19 cellular contexts compared by ENCODE assay signal in the genomic region with DNA sequence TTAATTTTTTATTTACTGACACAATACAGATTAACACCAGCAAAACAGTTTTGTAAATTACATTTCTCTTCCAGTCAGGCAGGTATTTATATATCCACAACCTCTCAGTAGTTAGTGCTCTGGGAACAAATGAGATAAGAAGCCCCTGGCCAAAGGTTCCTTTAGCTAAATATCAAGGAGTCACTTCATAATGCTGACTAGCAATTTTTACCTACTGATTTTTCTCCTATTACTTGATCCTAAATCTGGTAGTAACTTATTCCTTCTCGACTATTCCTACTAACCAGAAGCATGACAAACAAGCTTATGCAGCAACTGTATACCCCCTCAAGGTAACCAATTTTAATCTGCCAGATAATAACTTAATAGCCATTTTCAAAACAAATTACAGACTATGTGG. TPM values are rescaled to one million over a fixed set of nuclear protein-coding genes. Genes with fewer than 3 reads are reported as not detected.
DNase-seq lines count a peak whose midpoint lies in the region; ATAC-seq, FAIRE-seq and TF ChIP-seq lines count a peak whose summit lies in the region.
"Had no signal": no experiment of that assay in that cellular context is flagged by ENCODE, and none has a peak within 500 bp of the region (broad histone marks: within the 10 kb centered on the region; RNA-seq: fewer than 3 reads in every experiment).

No MANE protein-coding gene starts in this region.

- WGBS in HepG2 (ENCODE audit: low lambda C conversion rate) = 92% methylated on average over 1 of the region's 1 CpG
- WGBS in right lobe of liver (ENCODE audit: insufficient coverage, low coverage, low lambda C conversion rate, missing lambda C conversion rate) = 87% methylated on average over 1 of the region's 1 CpG
- 44 to 67% (median 55%) methylated on average over 1 of the region's 1 CpG for WGBS in small intestine, 3 donors

- no peak for TF ChIP-seq CTCF in HepG2 (CRISPR knock-in tag; IDR thresholded peaks at IDR 0.05)
- TF ChIP-seq CTCF in right lobe of liver (IDR thresholded peaks at IDR 0.05) = no peak

- H3K36me3 Mint-ChIP-seq in central memory CD8-positive, alpha-beta T cell (ENCODE audit: insufficient read depth) = peaks cover 43% of the 10 kb centered on the region

- H3K36me3 ChIP-seq in HepG2 (replicated peaks in 1 of 2; ENCODE audit: control insufficient read depth in 1 of 2, insufficient read depth in 2 of 2, low read length in 2 of 2) = peaks cover 11 to 68% of the 10 kb centered on the region in 2 experiments
- peaks cover under 1 to 52% (median 25%) of the 10 kb centered on the region in 4 donors for H3K36me3 ChIP-seq in right lobe of liver
- H3K36me3 ChIP-seq in small intestine (ENCODE audit: control insufficient read depth in 2 of 2, insufficient read depth in 2 of 2, low read length in 2 of 2) = peaks cover 8 to 16% of the 10 kb centered on the region in 2 donors

- H3K9me3 ChIP-seq in HepG2 (ENCODE audit: low read length) (no peaks in the 10 kb centered on the region), right lobe of liver (no peaks in the 10 kb centered on the region), small intestine (ENCODE audit: control insufficient read depth, low read depth) (no peaks in the 10 kb centered on the region)

- TF ChIP-seq POLR2A in HepG2 (IDR thresholded peaks at IDR 0.05; ENCODE audit: insufficient read depth in 1 of 2, low read depth in 2 of 2, low read length in 2 of 2) (no peak), right lobe of liver (IDR thresholded peaks at IDR 0.05) (no peak)

- TF ChIP-seq EP300 in HepG2 (IDR thresholded peaks at IDR 0.05; ENCODE audit: low read depth in 2 of 2, low read length in 2 of 2) = no peak
- no peak for TF ChIP-seq EP300 in HepG2 (CRISPR knock-in tag; IDR thresholded peaks at IDR 0.05; ENCODE audit: borderline replicate concordance)

- no peak for FAIRE-seq in HepG2 (lab: Jason Lieb, UNC)
- no peak for FAIRE-seq in small intestine (lab: Jason Lieb, UNC)
- FAIRE-seq: GM12891, GM18507 had no signal

- peak overlapping the region; percentile 32 for H3K27ac Mint-ChIP-seq in central memory CD8-positive, alpha-beta T cell (ENCODE audit: low read depth)
- H3K27ac Mint-ChIP-seq: GM23338, H9 had no signal

- H3K4me3 ChIP-seq in HepG2 (replicated peaks in 1 of 3; ENCODE audit: insufficient read depth in 1 of 3, low read depth in 2 of 3, low read length in 3 of 3) = no peak overlapping the region
- no peak overlapping the region for H3K4me3 ChIP-seq in right lobe of liver
- H3K4me3 ChIP-seq in small intestine (ENCODE audit: low read depth in 1 of 2, low read length in 2 of 2) = no peak overlapping the region
- H3K4me3 ChIP-seq: GM23338 had no signal

- no peak overlapping the region for H2AFZ ChIP-seq in HepG2 (ENCODE audit: low read length)
- H2AFZ ChIP-seq: GM23338 had no signal

- ATAC-seq in HepG2 (no peak), right lobe of liver (no peak)
- ATAC-seq in central memory CD8-positive, alpha-beta T cell (replicated peaks; ENCODE audit: extremely low read depth, poor library complexity, severe bottlenecking) = no peak
- ATAC-seq: GM23338, HCT116 had no signal

- BruUV-seq in HepG2 (replicated peaks; lab: Mats Ljungman, UMichigan) = no TSS peak

- H3K27me3 ChIP-seq in HepG2 (ENCODE audit: control insufficient read depth in 1 of 2, insufficient read depth in 2 of 2, low read length in 2 of 2) = no peaks in the 10 kb centered on the region
- no peaks in the 10 kb centered on the region for H3K27me3 ChIP-seq in right lobe of liver
- H3K27me3 ChIP-seq in small intestine (ENCODE audit: control insufficient read depth in 2 of 2, insufficient read depth in 2 of 2, low read length in 2 of 2) = no peaks in the 10 kb centered on the region

- no peak overlapping the region for H3K4me3 Mint-ChIP-seq in central memory CD8-positive, alpha-beta T cell
- H3K4me3 Mint-ChIP-seq: CD4-positive, alpha-beta memory T cell; GM23338; H9 had no signal

- H3K27me3 Mint-ChIP-seq in central memory CD8-positive, alpha-beta T cell = no peaks in the 10 kb centered on the region
- H3K27me3 Mint-ChIP-seq: CD4-positive, alpha-beta memory T cell had no signal

- H3K9me3 Mint-ChIP-seq in central memory CD8-positive, alpha-beta T cell = no peaks in the 10 kb centered on the region

- POLR2A ChIA-PET in HepG2 (lab: Yijun Ruan, JAX) = no interaction called here

- no peaks in the 10 kb centered on the region for H3K4me1 ChIP-seq in HepG2 (ENCODE audit: insufficient read depth, low read length)
- H3K4me1 ChIP-seq in right lobe of liver = no peaks in the 10 kb centered on the region
- H3K4me1 ChIP-seq in small intestine (ENCODE audit: control insufficient read depth in 2 of 2, insufficient read depth in 1 of 2, low read depth in 1 of 2, low read length in 1 of 2) = no peaks in the 10 kb centered on the region

- H3K27ac ChIP-seq in HepG2 (ENCODE audit: extremely low read length, insufficient read depth, low read length) (no peak overlapping the region), right lobe of liver (no peak overlapping the region), small intestine (ENCODE audit: low read depth in 1 of 2, low read length in 1 of 2) (no peak overlapping the region)

- in situ Hi-C loops in HepG2 (cut with HindIII; ENCODE audit: extremely low pct_ligation_motif_present, low pct_unique_long_range_greater_than_20kb) = no loop called here

- H3K4me2 ChIP-seq in HepG2 (ENCODE audit: low read depth, low read length) = no peak overlapping the region
- H3K4me2 ChIP-seq: GM23338 had no signal

- no peak overlapping the region for H3K9ac ChIP-seq in HepG2 (ENCODE audit: insufficient read depth, low read depth, low read length)

- intact Hi-C loops in HepG2 (cut with micrococcal nuclease; ENCODE audit: unreplicated experiment) (no loop called here), right lobe of liver (cut with DNase I) (no loop called here)

- H4K20me1 ChIP-seq in HepG2 (ENCODE audit: insufficient read depth, low read length) = no peaks in the 10 kb centered on the region

- H3K4me1 Mint-ChIP-seq in central memory CD8-positive, alpha-beta T cell = peaks cover 2% of the 10 kb centered on the region
- H3K4me1 Mint-ChIP-seq: GM23338, H9 had no signal

- H3K79me2 ChIP-seq in HepG2 (ENCODE audit: insufficient read depth, low read length) = peaks cover 2% of the 10 kb centered on the region

- DNase-seq in HepG2 (ENCODE audit: low spot score) (no peak), right lobe of liver (no peak), small intestine (peak; percentile 37), occipital lobe (lab: John Stamatoyannopoulos, UW) (no peak), NCI-H1092 (lab: John Stamatoyannopoulos, UW) (no peak)
- no peak for DNase-seq in central memory CD8-positive, alpha-beta T cell (ENCODE audit: low spot score in 2 of 2)
- DNase-seq: 8988T; C1 segment of cervical spinal cord; Calu3; CD4-positive, alpha-beta memory T cell; COR-L47; DMS53; DMS79 treated with DMSO at 0.1 percent for 48 hours; GF-D8; H9 had no signal

- no peak for TF ChIP-seq RAD21 in HepG2 (CRISPR knock-in tag; IDR thresholded peaks at IDR 0.05)

- CTCF ChIA-PET in HepG2 (lab: Yijun Ruan, JAX; ENCODE audit: low intra/inter-chr PET ratio, low total read pairs) = no interaction called here

TF ChIP-seq in HepG2, 621 proteins besides CTCF, POLR2A, EP300 and RAD21:
- no peak for TF ChIP-seq ZNF761 (CRISPR knock-in tag; conservative IDR thresholded peaks at IDR 0.05)
- TF ChIP-seq MAFF (IDR thresholded peaks at IDR 0.05; ENCODE audit: low read depth, low read length) = peak; percentile 68
- TF ChIP-seq POLR2AphosphoS5 (IDR thresholded peaks at IDR 0.05; ENCODE audit: low read depth, low read length) = no peak
- no peak for TF ChIP-seq KLF12 (CRISPR knock-in tag; IDR thresholded peaks at IDR 0.05; ENCODE audit: borderline replicate concordance)
- TF ChIP-seq MAFK (conservative IDR thresholded peaks at IDR 0.05 in 1 of 2, IDR thresholded peaks at IDR 0.05 in 1 of 2; ENCODE audit: low read length in 2 of 2) = peak; percentile 61 to 80; a peak in 3 of 4 replicates

RNA-seq across cellular contexts. Expression of a gene that starts 46.3 kb away (rescaled TPM):
- total RNA-seq in HepG2 (2016; rRNA removed; fragmentation: Illumina TruSeq; extraction: Trizol) (17.5 and 20.2 TPM in 2 replicates), right lobe of liver (10 to 100 TPM; 22.7 to 81.9 (median 66.8) TPM), occipital lobe (56.8 TPM)
- 21.6 and 28.5 TPM in 2 replicates for total RNA-seq in HepG2 (2016; cell fraction: cytosol; rRNA removed; fragmentation: Illumina TruSeq; extraction: Trizol; ENCODE audit: low read depth)
- 15.0 and 16.4 TPM in 2 replicates for total RNA-seq in HepG2 (2016; cell fraction: insoluble cytoplasmic fraction; rRNA removed; fragmentation: Illumina TruSeq; extraction: Trizol)
- 14.9 and 15.0 TPM in 2 replicates for total RNA-seq in HepG2 (2016; cell fraction: membrane; rRNA removed; fragmentation: Illumina TruSeq; extraction: Trizol)
- total RNA-seq in HepG2 (2016; cell fraction: nucleus; rRNA removed; fragmentation: Illumina TruSeq; extraction: Trizol) = 66.1 and 77.7 TPM in 2 replicates
- polyA plus RNA-seq in HepG2 (2011; rRNA removed) (29.6 and 45.9 TPM in 2 replicates), small intestine (10 to 100 TPM; 10.1 to 29.4 (median 11.1) TPM)
- 8.5 and 13.3 TPM in 2 replicates for polyA plus RNA-seq in HepG2 (2011; cell fraction: cytosol; rRNA removed)
- polyA plus RNA-seq in HepG2 (2011; cell fraction: nucleus; rRNA removed) = 15.1 and 18.7 TPM in 2 replicates
- polyA plus RNA-seq in HepG2 (2012) = 54.3 and 117 TPM in 2 replicates
- polyA plus RNA-seq in HepG2 (2016; cell fraction: cytosol; fragmentation: Illumina TruSeq; extraction: Trizol; ENCODE audit: low read depth) = 11.1 and 13.0 TPM in 2 replicates
- polyA plus RNA-seq in HepG2 (2016; cell fraction: insoluble cytoplasmic fraction; fragmentation: Illumina TruSeq; extraction: Trizol; ENCODE audit: low read depth) = 56.3 and 56.5 TPM in 2 replicates
- 18.9 and 20.3 TPM in 2 replicates for polyA plus RNA-seq in HepG2 (2016; cell fraction: membrane; fragmentation: Illumina TruSeq; extraction: Trizol; ENCODE audit: low read depth)
- 161 and 164 TPM in 2 replicates for polyA plus RNA-seq in HepG2 (2016; cell fraction: nucleus; fragmentation: Illumina TruSeq; extraction: Trizol; ENCODE audit: insufficient read depth, low read depth)
- 13.4 and 20.4 TPM in 2 replicates for polyA minus RNA-seq in HepG2 (2011; rRNA and poly(A)+ RNA removed; ENCODE audit: low replicate concordance)
- polyA minus RNA-seq in HepG2 (2011; cell fraction: cytosol; rRNA and poly(A)+ RNA removed) = 16.7 and 26.4 TPM in 2 replicates
- 82.8 and 89.0 TPM in 2 replicates for polyA minus RNA-seq in HepG2 (2011; cell fraction: nucleus; rRNA and poly(A)+ RNA removed)
